In genomic region chr7:137681657-137682562, GRCh38 we compare ENCODE assay signal across 13 cellular contexts.
DNase-seq lines count a peak whose midpoint lies in the region; ATAC-seq, FAIRE-seq and TF ChIP-seq lines count a peak whose summit lies in the region.
"Had no signal": no experiment of that assay in that cellular context is flagged by ENCODE, and none has a peak within 500 bp of the region (broad histone marks: within the 10 kb centered on the region; RNA-seq: fewer than 3 reads in every experiment).

No MANE protein-coding gene starts in this region.

- H3K4me1 ChIP-seq in ACC112 (ENCODE audit: control insufficient read depth, insufficient read depth, low read length, unreplicated experiment), result peaks cover 45% of the 10 kb centered on the region
- no peaks in the 10 kb centered on the region for H3K4me1 ChIP-seq in K562 (replicated peaks in 1 of 2; ENCODE audit: control insufficient read depth in 2 of 2, insufficient read depth in 2 of 2, low read length in 2 of 2)
- H3K4me1 ChIP-seq: psoas muscle had no signal

- H3K4me3 Mint-ChIP-seq in activated CD8-positive, alpha-beta T cell treated with anti-CD3 and anti-CD28 coated beads, Interleukin-2, amount 10 ng/mL, durations not matched to agents 7 days and 5 days, result no peak overlapping the region
- H3K4me3 Mint-ChIP-seq: mesothelial cell of epicardium; T-helper 1 cell treated with Interleukin-12 subunit alpha and Interleukin-12 subunit beta and Interleukin-4 antibody, amounts not matched to agents 30 μg/mL and 1 μg/mL, for 36 hours had no signal

- POLR2A ChIA-PET in K562 (lab: Yijun Ruan, JAX), result no interaction called here
- POLR2A ChIA-PET in activated CD8-positive, alpha-beta T cell treated with anti-CD3 and anti-CD28 coated beads, Interleukin-2, amount 10 ng/mL, durations not matched to agents 7 days and 5 days (lab: Charles Lee), result no interaction called here

- ATAC-seq in K562 (no peak), GM21529 (IDR thresholded peaks at IDR 0.05; ENCODE audit: unreplicated experiment) (no peak), GM21367 (IDR thresholded peaks at IDR 0.05; ENCODE audit: unreplicated experiment) (no peak)
- ATAC-seq in activated CD8-positive, alpha-beta T cell treated with anti-CD3 and anti-CD28 coated beads, Interleukin-2, amount 10 ng/mL, durations not matched to agents 7 days and 5 days, result no peak

- H3K27me3 Mint-ChIP-seq in activated CD8-positive, alpha-beta T cell treated with anti-CD3 and anti-CD28 coated beads, Interleukin-2, amount 10 ng/mL, durations not matched to agents 7 days and 5 days (ENCODE audit: low read depth), result no peaks in the 10 kb centered on the region

- no peak overlapping the region; the same call in 1 of the 2 replicates for H3K4me3 ChIP-seq in ACC112 (ENCODE audit: low read depth, low read length)
- no peak overlapping the region for H3K4me3 ChIP-seq in K562
- no peak overlapping the region for H3K4me3 ChIP-seq in kidney epithelial cell (ENCODE audit: low read depth, low read length)
- H3K4me3 ChIP-seq: psoas muscle had no signal

- peak overlapping the region; percentile 52 for H2AFZ ChIP-seq in ACC112 (ENCODE audit: low read length, unreplicated experiment)
- no peak overlapping the region for H2AFZ ChIP-seq in K562 (ENCODE audit: low read depth, low read length)

- CTCF ChIA-PET in K562 (lab: Yijun Ruan, JAX; ENCODE audit: low intra/inter-chr PET ratio), result interaction anchor here (0.7 kb wide), 2 partner anchors 955 to 1058 kb away, joined by 3 to 4 read pairs; no protein-coding TSS in a partner anchor
- CTCF ChIA-PET in activated CD8-positive, alpha-beta T cell treated with anti-CD3 and anti-CD28 coated beads, Interleukin-2, amount 10 ng/mL, durations not matched to agents 7 days and 5 days (lab: Charles Lee), result no interaction called here

- TF ChIP-seq POLR2A in K562 (conservative IDR thresholded peaks at IDR 0.05), result no peak

- intact Hi-C loops in K562 (cut with micrococcal nuclease), result no loop called here

- no peaks in the 10 kb centered on the region for H3K9me1 ChIP-seq in K562 (ENCODE audit: control insufficient read depth, insufficient read depth, low read length)

- no peaks in the 10 kb centered on the region for H3K9me3 ChIP-seq in K562 (replicated peaks; ENCODE audit: control insufficient read depth, insufficient read depth, low read depth, low read length)
- H3K9me3 ChIP-seq: psoas muscle had no signal

- no peaks in the 10 kb centered on the region for H4K20me1 ChIP-seq in K562 (replicated peaks; ENCODE audit: control insufficient read depth, insufficient read depth, low read length)

- TF ChIP-seq RAD21 in K562 (CRISPR knock-in tag; conservative IDR thresholded peaks at IDR 0.05 in 1 of 2, IDR thresholded peaks at IDR 0.05 in 1 of 2), result no peak

- DNase-seq in HTR-8/SVneo (ENCODE audit: insufficient read length, low spot score) (peak; percentile 32), K562 (ENCODE audit: extremely low read depth in 1 of 4, low spot score in 3 of 4) (no peak), kidney epithelial cell (ENCODE audit: low read depth) (peak; percentile 77), C1 segment of cervical spinal cord (lab: John Stamatoyannopoulos, UW) (no peak)
- DNase-seq in activated CD8-positive, alpha-beta T cell treated with anti-CD3 and anti-CD28 coated beads, Interleukin-2, amount 10 ng/mL, durations not matched to agents 7 days and 5 days, result no peak
- DNase-seq: activated naive CD4-positive, alpha-beta T cell treated with Interleukin-2 at 50 U/mL for 16 hours; NCI-H2081; psoas muscle had no signal

- no peaks in the 10 kb centered on the region for H3K9me3 Mint-ChIP-seq in activated CD8-positive, alpha-beta T cell treated with anti-CD3 and anti-CD28 coated beads, Interleukin-2, amount 10 ng/mL, durations not matched to agents 7 days and 5 days (ENCODE audit: insufficient read depth)
- H3K9me3 Mint-ChIP-seq: mesothelial cell of epicardium; T-helper 1 cell treated with Interleukin-12 subunit alpha and Interleukin-12 subunit beta and Interleukin-4 antibody, amounts not matched to agents 30 μg/mL and 1 μg/mL, for 36 hours had no signal

- H3K79me2 ChIP-seq in ACC112 (ENCODE audit: control insufficient read depth, insufficient read depth, low read length, unreplicated experiment), result peaks cover 5% of the 10 kb centered on the region
- no peaks in the 10 kb centered on the region for H3K79me2 ChIP-seq in K562 (ENCODE audit: control insufficient read depth, insufficient read depth, low read length)

- no peak for FAIRE-seq in HTR-8/SVneo (lab: Jason Lieb, UNC)
- FAIRE-seq in K562 (lab: Jason Lieb, UNC), result no peak

- peak overlapping the region; percentile 96 for H3K27ac ChIP-seq in ACC112 (ENCODE audit: low read depth, low read length)
- no peak overlapping the region for H3K27ac ChIP-seq in K562 (ENCODE audit: extremely low read depth, low read depth, low read length)
- H3K27ac ChIP-seq: psoas muscle had no signal

- no peak overlapping the region for H3K27ac Mint-ChIP-seq in activated CD8-positive, alpha-beta T cell treated with anti-CD3 and anti-CD28 coated beads, Interleukin-2, amount 10 ng/mL, durations not matched to agents 7 days and 5 days
- H3K27ac Mint-ChIP-seq: mesothelial cell of epicardium; T-helper 1 cell treated with Interleukin-12 subunit alpha and Interleukin-12 subunit beta and Interleukin-4 antibody, amounts not matched to agents 30 μg/mL and 1 μg/mL, for 36 hours had no signal

- 2% methylated on average over 7 of the region's 7 CpGs for WGBS in K562 (ENCODE audit: insufficient coverage, low coverage, missing lambda C conversion rate)

- no TSS peak for BruUV-seq in K562 (replicated peaks; lab: Mats Ljungman, UMichigan)

- no peaks in the 10 kb centered on the region for H3K4me1 Mint-ChIP-seq in activated CD8-positive, alpha-beta T cell treated with anti-CD3 and anti-CD28 coated beads, Interleukin-2, amount 10 ng/mL, durations not matched to agents 7 days and 5 days (ENCODE audit: low read depth)

- TF ChIP-seq CTCF in K562 (IDR thresholded peaks at IDR 0.05 in 2 of 3, conservative IDR thresholded peaks at IDR 0.05 in 1 of 3; ENCODE audit: insufficient read depth in 2 of 3, low read depth in 1 of 3, low read length in 3 of 3) (no peak), kidney epithelial cell (IDR thresholded peaks at IDR 0.05; ENCODE audit: insufficient read depth, low read length, poor library complexity, severe bottlenecking) (no peak)

- in situ Hi-C loops in K562 (cut with MboI), result no loop called here

- H3K9ac ChIP-seq in K562 (ENCODE audit: insufficient read depth in 1 of 2, low read depth in 2 of 2, low read length in 2 of 2), result no peak overlapping the region

- no peaks in the 10 kb centered on the region for H3K36me3 Mint-ChIP-seq in activated CD8-positive, alpha-beta T cell treated with anti-CD3 and anti-CD28 coated beads, Interleukin-2, amount 10 ng/mL, durations not matched to agents 7 days and 5 days (ENCODE audit: low read depth)
- H3K36me3 Mint-ChIP-seq: mesothelial cell of epicardium had no signal

- no peaks in the 10 kb centered on the region for H3K27me3 ChIP-seq in ACC112 (ENCODE audit: insufficient read depth, low read length)
- H3K27me3 ChIP-seq in K562 (ENCODE audit: control insufficient read depth in 2 of 2, insufficient read depth in 2 of 2, low read length in 2 of 2), result peaks cover 0 to 6% of the 10 kb centered on the region in 2 experiments; a peak in 1 of 5 replicates
- H3K27me3 ChIP-seq in kidney epithelial cell (ENCODE audit: control insufficient read depth, insufficient read depth, low read length), result no peaks in the 10 kb centered on the region

- 0 out of 2 replicates have a peak, but pooled peaks cover 5% of the 10 kb centered on the region for H3K36me3 ChIP-seq in ACC112 (ENCODE audit: insufficient read depth, low read length)
- H3K36me3 ChIP-seq in K562 (ENCODE audit: control insufficient read depth, insufficient read depth, low read length), result no peaks in the 10 kb centered on the region
- H3K36me3 ChIP-seq in kidney epithelial cell (ENCODE audit: control insufficient read depth, insufficient read depth, low read length), result no peaks in the 10 kb centered on the region

- no peak for TF ChIP-seq EP300 in K562 (IDR thresholded peaks at IDR 0.05; ENCODE audit: low read length)

- H3K4me2 ChIP-seq in K562 (ENCODE audit: insufficient read depth, low read length), result no peak overlapping the region

TF ChIP-seq in K562, 482 proteins besides CTCF, POLR2A, EP300 and RAD21:
- TF ChIP-seq NFIC (IDR thresholded peaks at IDR 0.05), result peak; percentile 30; the same call in 1 of the 2 replicates
- no peak for TF ChIP-seq ZNF77 (CRISPR knock-in tag; IDR thresholded peaks at IDR 0.05)
- peak; percentile 56 for TF ChIP-seq CEBPB (tag; IDR thresholded peaks at IDR 0.05)
- TF ChIP-seq CEBPG (CRISPR knock-in tag; IDR thresholded peaks at IDR 0.05), result no peak
- TF ChIP-seq CEBPG (tag; conservative IDR thresholded peaks at IDR 0.05 in 1 of 2, IDR thresholded peaks at IDR 0.05 in 1 of 2), result peak; percentile 74 to 77
- TF ChIP-seq MITF (IDR thresholded peaks at IDR 0.05), result no peak

Comparison
In these comparisons a context has a peak if more than half of its experiments do, and no peak if none do; other contexts are left out.
1. DNase-seq: peak in HTR-8/SVneo (single experiment) and kidney epithelial cell (single experiment); none in K562 (0 of 4), activated CD8-positive, alpha-beta T cell treated with anti-CD3 and anti-CD28 coated beads, Interleukin-2, amount 10 ng/mL, durations not matched to agents 7 days and 5 days (single experiment) and C1 segment of cervical spinal cord (0 of 14).